In genomic region chr2:45889053-45889452, GRCh38 we compare ENCODE assay signal across 9 cellular contexts.
A peak's percentile ranks its signal among the peaks of the same experiment; 100 is the strongest.
DNase-seq lines count a peak whose midpoint lies in the region; ATAC-seq and TF ChIP-seq lines count a peak whose summit lies in the region.
"Had no signal": no experiment of that assay in that cellular context is flagged by ENCODE, and none has a peak within 500 bp of the region (broad histone marks: within the 10 kb centered on the region; RNA-seq: fewer than 3 reads in every experiment).

No MANE protein-coding gene starts in this region.

- no peaks in the 10 kb centered on the region for H3K36me3 ChIP-seq in lower lobe of right lung

- H3K4me3 ChIP-seq in lower lobe of right lung, result no peak overlapping the region
- H3K4me3 ChIP-seq: skin epidermis had no signal

- intact Hi-C loops in Right ventricle myocardium inferior (cut with DNase I) (loop anchor here (5.0 kb wide), 1 partner anchor 48 kb away; no protein-coding TSS in a partner anchor), cardiac septum (cut with DNase I) (no loop called here), lower lobe of right lung (cut with DNase I) (no loop called here)

- H3K4me3 Mint-ChIP-seq in activated T-helper 17 cell treated with anti-CD3 and anti-CD28 coated beads, Interleukin-2, amount 50 U/mL, for 72 hours, result no peak overlapping the region

- no peaks in the 10 kb centered on the region for H3K27me3 ChIP-seq in lower lobe of right lung (ENCODE audit: low read depth)

- H3K36me3 Mint-ChIP-seq in activated T-helper 17 cell treated with anti-CD3 and anti-CD28 coated beads, Interleukin-2, amount 50 U/mL, for 72 hours (ENCODE audit: low read depth), result no peaks in the 10 kb centered on the region

- no peaks in the 10 kb centered on the region for H3K27me3 Mint-ChIP-seq in activated T-helper 17 cell treated with anti-CD3 and anti-CD28 coated beads, Interleukin-2, amount 50 U/mL, for 72 hours

- H3K4me1 ChIP-seq in lower lobe of right lung, result peaks cover 95% of the 10 kb centered on the region

- peak overlapping the region; percentile 83 for H3K27ac ChIP-seq in lower lobe of right lung

- ATAC-seq in Right ventricle myocardium inferior (peak; percentile 54), HG02798 (IDR thresholded peaks at IDR 0.05; ENCODE audit: poor library complexity, unreplicated experiment) (peak; percentile 89), lower lobe of right lung (peak; percentile 35 to 58)
- peak; percentile 70 for ATAC-seq in activated T-helper 17 cell treated with anti-CD3 and anti-CD28 coated beads, Interleukin-2, amount 50 U/mL, for 72 hours (replicated peaks)

- DNase-seq in Right ventricle myocardium inferior (ENCODE audit: missing footprints) (no peak), cardiac septum (ENCODE audit: low spot score) (no peak), NCI-H187 (lab: John Stamatoyannopoulos, UW) (peak; percentile 83 to 93), lower lobe of right lung (peak; percentile 72), NCI-H2029 (lab: John Stamatoyannopoulos, UW) (no peak)
- DNase-seq in activated effector memory CD4-positive, alpha-beta T cell treated with anti-CD3 and anti-CD28 coated beads, Interleukin-2, amount 50 U/mL, for 16 hours, result no peak

- peak; percentile 30 for TF ChIP-seq CTCF in lower lobe of right lung (IDR thresholded peaks at IDR 0.05)

- H3K27ac Mint-ChIP-seq in activated T-helper 17 cell treated with anti-CD3 and anti-CD28 coated beads, Interleukin-2, amount 50 U/mL, for 72 hours, result no peak overlapping the region

- H3K9me3 ChIP-seq in lower lobe of right lung, result no peaks in the 10 kb centered on the region

- no peaks in the 10 kb centered on the region for H3K9me3 Mint-ChIP-seq in activated T-helper 17 cell treated with anti-CD3 and anti-CD28 coated beads, Interleukin-2, amount 50 U/mL, for 72 hours

- peaks cover 13% of the 10 kb centered on the region for H3K4me1 Mint-ChIP-seq in activated T-helper 17 cell treated with anti-CD3 and anti-CD28 coated beads, Interleukin-2, amount 50 U/mL, for 72 hours

Comparison
In these comparisons a context has a peak if more than half of its experiments do, and no peak if none do; other contexts are left out.
1. DNase-seq: peak in NCI-H187 (2 of 2) and lower lobe of right lung (single experiment); none in Right ventricle myocardium inferior (single experiment), cardiac septum (single experiment), NCI-H2029 (single experiment) and activated effector memory CD4-positive, alpha-beta T cell treated with anti-CD3 and anti-CD28 coated beads, Interleukin-2, amount 50 U/mL, for 16 hours (single experiment).
2. Peak in every context shown above with its lines, with median percentiles within 50 percentile points of each other: ATAC-seq.